Comparison of ENCODE assay signal across 1 cellular context in the genomic region with DNA sequence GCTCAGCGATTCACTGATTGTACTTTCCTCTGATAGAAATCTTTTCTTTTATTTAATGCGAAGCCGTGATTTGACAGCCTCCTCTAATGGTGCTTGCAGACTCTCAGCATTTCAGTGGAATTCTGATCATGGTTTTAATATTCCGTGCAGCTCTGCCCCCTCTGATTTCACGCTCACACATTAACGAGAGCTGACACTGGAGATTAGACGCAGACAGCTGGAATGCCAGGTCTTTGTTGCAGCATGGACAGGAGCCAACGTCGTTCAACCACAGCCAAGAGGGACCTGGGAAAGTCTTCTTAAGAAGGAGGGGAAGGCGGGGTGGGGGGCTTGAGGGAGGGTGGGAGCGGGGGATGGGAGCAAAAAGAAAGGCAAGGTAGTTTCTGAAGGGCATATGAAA.
TF ChIP-seq lines count a peak whose summit lies in the region.

No MANE protein-coding gene starts in this region.

TF ChIP-seq in GM23338, 12 proteins besides CTCF, POLR2A, EP300 and RAD21 (continued from another document):
- TF ChIP-seq, protein P1, sequence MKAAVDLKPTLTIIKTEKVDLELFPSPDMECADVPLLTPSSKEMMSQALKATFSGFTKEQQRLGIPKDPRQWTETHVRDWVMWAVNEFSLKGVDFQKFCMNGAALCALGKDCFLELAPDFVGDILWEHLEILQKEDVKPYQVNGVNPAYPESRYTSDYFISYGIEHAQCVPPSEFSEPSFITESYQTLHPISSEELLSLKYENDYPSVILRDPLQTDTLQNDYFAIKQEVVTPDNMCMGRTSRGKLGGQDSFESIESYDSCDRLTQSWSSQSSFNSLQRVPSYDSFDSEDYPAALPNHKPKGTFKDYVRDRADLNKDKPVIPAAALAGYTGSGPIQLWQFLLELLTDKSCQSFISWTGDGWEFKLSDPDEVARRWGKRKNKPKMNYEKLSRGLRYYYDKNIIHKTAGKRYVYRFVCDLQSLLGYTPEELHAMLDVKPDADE (IDR thresholded peaks at IDR 0.05) = no peak
- TF ChIP-seq POLR2AphosphoS5 (IDR thresholded peaks at IDR 0.05; ENCODE audit: low read depth) (no peak), ZNF331 (CRISPR knock-in tag; IDR thresholded peaks at IDR 0.05; ENCODE audit: low read depth) (no peak), STAT1 (IDR thresholded peaks at IDR 0.05; ENCODE audit: unreplicated experiment) (no peak), EZH2 (IDR thresholded peaks at IDR 0.05; ENCODE audit: low read depth, unreplicated experiment) (no peak)
- TF ChIP-seq, protein P2, sequence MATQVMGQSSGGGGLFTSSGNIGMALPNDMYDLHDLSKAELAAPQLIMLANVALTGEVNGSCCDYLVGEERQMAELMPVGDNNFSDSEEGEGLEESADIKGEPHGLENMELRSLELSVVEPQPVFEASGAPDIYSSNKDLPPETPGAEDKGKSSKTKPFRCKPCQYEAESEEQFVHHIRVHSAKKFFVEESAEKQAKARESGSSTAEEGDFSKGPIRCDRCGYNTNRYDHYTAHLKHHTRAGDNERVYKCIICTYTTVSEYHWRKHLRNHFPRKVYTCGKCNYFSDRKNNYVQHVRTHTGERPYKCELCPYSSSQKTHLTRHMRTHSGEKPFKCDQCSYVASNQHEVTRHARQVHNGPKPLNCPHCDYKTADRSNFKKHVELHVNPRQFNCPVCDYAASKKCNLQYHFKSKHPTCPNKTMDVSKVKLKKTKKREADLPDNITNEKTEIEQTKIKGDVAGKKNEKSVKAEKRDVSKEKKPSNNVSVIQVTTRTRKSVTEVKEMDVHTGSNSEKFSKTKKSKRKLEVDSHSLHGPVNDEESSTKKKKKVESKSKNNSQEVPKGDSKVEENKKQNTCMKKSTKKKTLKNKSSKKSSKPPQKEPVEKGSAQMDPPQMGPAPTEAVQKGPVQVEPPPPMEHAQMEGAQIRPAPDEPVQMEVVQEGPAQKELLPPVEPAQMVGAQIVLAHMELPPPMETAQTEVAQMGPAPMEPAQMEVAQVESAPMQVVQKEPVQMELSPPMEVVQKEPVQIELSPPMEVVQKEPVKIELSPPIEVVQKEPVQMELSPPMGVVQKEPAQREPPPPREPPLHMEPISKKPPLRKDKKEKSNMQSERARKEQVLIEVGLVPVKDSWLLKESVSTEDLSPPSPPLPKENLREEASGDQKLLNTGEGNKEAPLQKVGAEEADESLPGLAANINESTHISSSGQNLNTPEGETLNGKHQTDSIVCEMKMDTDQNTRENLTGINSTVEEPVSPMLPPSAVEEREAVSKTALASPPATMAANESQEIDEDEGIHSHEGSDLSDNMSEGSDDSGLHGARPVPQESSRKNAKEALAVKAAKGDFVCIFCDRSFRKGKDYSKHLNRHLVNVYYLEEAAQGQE (IDR thresholded peaks at IDR 0.05; ENCODE audit: unreplicated experiment) = no peak
